ENCODE assay signal across 35 cellular contexts in the genomic region with DNA sequence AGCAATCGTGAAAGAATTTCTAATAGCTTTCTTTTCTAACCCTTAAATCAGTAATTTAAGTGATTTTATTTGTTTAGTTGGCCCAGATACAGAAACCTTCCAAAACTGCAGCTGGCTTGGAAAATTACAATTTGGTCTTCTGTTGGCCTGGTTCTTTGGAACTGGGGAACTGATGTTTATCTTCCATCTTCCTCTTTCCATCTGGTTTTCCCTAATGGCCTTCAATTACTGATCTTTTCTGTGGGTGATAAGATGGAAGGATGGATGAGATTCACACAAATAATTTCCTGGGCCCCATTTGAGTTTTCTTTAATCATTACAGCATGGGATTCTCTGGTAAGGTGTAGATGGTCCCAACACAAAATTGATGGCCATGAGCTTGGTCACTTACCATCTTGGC.
"Had no signal": no experiment of that assay in that cellular context is flagged by ENCODE, and none has a peak within 500 bp of the region (broad histone marks: within the 10 kb centered on the region; RNA-seq: fewer than 3 reads in every experiment).

No MANE protein-coding gene starts in this region.

- FAIRE-seq: TTC549 had no signal

- H3K27me3 Mint-ChIP-seq: activated CD4-positive, alpha-beta memory T cell treated with anti-CD3 and anti-CD28 coated beads for 36 hours; activated CD8-positive, alpha-beta T cell treated with anti-CD3 and anti-CD28 coated beads for 36 hours; activated naive CD8-positive, alpha-beta T cell treated with anti-CD3 and anti-CD28 coated beads for 36 hours; activated T-helper 17 cell treated with anti-CD3 and anti-CD28 coated beads, Interleukin-2, amount 50 U/mL, for 72 hours had no signal

- H3K9me3 Mint-ChIP-seq: activated B cell treated with CpG ODN at 0.5 μM for 24 hours; activated CD4-positive, alpha-beta memory T cell treated with anti-CD3 and anti-CD28 coated beads for 36 hours; activated CD8-positive, alpha-beta T cell treated with anti-CD3 and anti-CD28 coated beads for 36 hours; activated naive CD4-positive, alpha-beta T cell treated with anti-CD3 and anti-CD28 coated beads for 36 hours; activated naive CD4-positive, alpha-beta T cell treated with anti-CD3 and anti-CD28 coated beads, Interleukin-2, amount 50 U/mL, for 72 hours; activated naive CD8-positive, alpha-beta T cell treated with anti-CD3 and anti-CD28 coated beads for 36 hours; activated T-cell treated with anti-CD3 and anti-CD28 coated beads, Interleukin-2, amount 50 U/mL, for 4 hours; activated T-cell treated with anti-CD3 and anti-CD28 coated beads, Interleukin-2, amount 50 U/mL, for 72 hours; activated T-helper 1 cell treated with anti-CD3 and anti-CD28 coated beads, Interleukin-12 subunit alpha, Interleukin-12 subunit beta, Interleukin-2, Interleukin-4 antibody, amounts not matched to agents 30 ng/mL and 10 ng/mL and 1 ng/mL, durations not matched to agents 14 hours and 24 hours and 36 hours; activated T-helper 17 cell treated with anti-CD3 and anti-CD28 coated beads, Interleukin-2, amount 50 U/mL, for 72 hours; T-helper 1 cell treated with Interleukin-12 subunit alpha and Interleukin-12 subunit beta and Interleukin-4 antibody, amounts not matched to agents 30 μg/mL and 1 μg/mL, for 36 hours; T-helper 2 cell treated with Interferon-gamma antibody and Interleukin-4, amounts not matched to agents 5 μg/mL and 100 μg/mL, for 36 hours had no signal

- DNase-seq: activated B cell treated with CpG ODN at 0.5 μM for 24 hours; activated CD4-positive, alpha-beta memory T cell treated with anti-CD3 and anti-CD28 coated beads for 36 hours; activated CD4-positive, alpha-beta T cell treated with anti-CD3 and anti-CD28 coated beads for 4 hours; activated CD4-positive, alpha-beta T cell treated with anti-CD3 and anti-CD28 coated beads, Interleukin-2, amount 10 ng/mL, durations not matched to agents 24 days and 14 days; activated CD4-positive, alpha-beta T cell treated with anti-CD3 and anti-CD28 coated beads, Interleukin-2, amount 50 U/mL, for 1 hour; activated CD4-positive, alpha-beta T cell treated with anti-CD3 and anti-CD28 coated beads, Interleukin-2, amount 50 U/mL, for 4 hours; activated CD4-positive, CD25-positive, alpha-beta regulatory T cell treated with anti-CD3 and anti-CD28 coated beads, Interleukin-2, amount 50 U/mL, for 72 hours; activated CD8-positive, alpha-beta memory T cell treated with anti-CD3 and anti-CD28 coated beads, Interleukin-2, amount 50 U/mL, for 4 hours; activated CD8-positive, alpha-beta T cell treated with anti-CD3 and anti-CD28 coated beads for 36 hours; activated effector memory CD4-positive, alpha-beta T cell treated with anti-CD3 and anti-CD28 coated beads, Interleukin-2, amount 50 U/mL, for 16 hours; activated gamma-delta T cell treated with Interleukin-2 at 50 U/mL for 16 hours; activated naive CD4-positive, alpha-beta T cell; activated naive CD4-positive, alpha-beta T cell treated with anti-CD3 and anti-CD28 coated beads for 36 hours; activated naive CD4-positive, alpha-beta T cell treated with anti-CD3 and anti-CD28 coated beads, Interleukin-2, amount 50 U/mL, for 16 hours; activated naive CD8-positive, alpha-beta T cell treated with anti-CD3 and anti-CD28 coated beads for 36 hours; activated T-cell treated with anti-CD3 and anti-CD28 coated beads for 4 hours; activated T-cell treated with anti-CD3 and anti-CD28 coated beads, Interleukin-2, amount 50 U/mL, for 1 hour; activated T-cell treated with anti-CD3 and anti-CD28 coated beads, Interleukin-2, amount 50 U/mL, for 4 hours; activated T-cell treated with anti-CD3 and anti-CD28 coated beads, Interleukin-2, amount 50 U/mL, for 72 hours; adrenal gland; amniotic stem cell; aorta; body of pancreas; brain microvascular endothelial cell; central memory CD4-positive, alpha-beta T cell; T-helper 2 cell; T-helper 9 cell had no signal

- H3K27me3 ChIP-seq: adrenal gland, body of pancreas, brain microvascular endothelial cell, breast epithelium had no signal

- H3K4me3 ChIP-seq: adrenal gland, body of pancreas, breast epithelium had no signal

- H3K4me1 Mint-ChIP-seq: activated B cell treated with CpG ODN at 0.5 μM for 24 hours; activated CD4-positive, alpha-beta T cell treated with anti-CD3 and anti-CD28 coated beads, Interleukin-2, amount 10 ng/mL, durations not matched to agents 24 days and 14 days; activated naive CD8-positive, alpha-beta T cell treated with anti-CD3 and anti-CD28 coated beads for 36 hours; activated T-helper 17 cell treated with anti-CD3 and anti-CD28 coated beads, Interleukin-2, amount 50 U/mL, for 72 hours had no signal

- H3K4me3 Mint-ChIP-seq: activated B cell treated with CpG ODN at 0.5 μM for 24 hours; activated CD4-positive, alpha-beta memory T cell treated with anti-CD3 and anti-CD28 coated beads for 36 hours; activated CD4-positive, alpha-beta T cell treated with anti-CD3 and anti-CD28 coated beads, Interleukin-2, amount 10 ng/mL, durations not matched to agents 24 days and 14 days; activated CD8-positive, alpha-beta T cell treated with anti-CD3 and anti-CD28 coated beads for 36 hours; activated naive CD4-positive, alpha-beta T cell treated with anti-CD3 and anti-CD28 coated beads for 36 hours; activated naive CD8-positive, alpha-beta T cell treated with anti-CD3 and anti-CD28 coated beads for 36 hours; activated T-cell treated with anti-CD3 and anti-CD28 coated beads, Interleukin-2, amount 50 U/mL, for 4 hours; activated T-cell treated with anti-CD3 and anti-CD28 coated beads, Interleukin-2, amount 50 U/mL, for 72 hours; activated T-helper 1 cell treated with anti-CD3 and anti-CD28 coated beads, Interleukin-12 subunit alpha, Interleukin-12 subunit beta, Interleukin-2, Interleukin-4 antibody, amounts not matched to agents 30 ng/mL and 10 ng/mL and 1 ng/mL, durations not matched to agents 14 hours and 24 hours and 36 hours; activated T-helper 17 cell treated with anti-CD3 and anti-CD28 coated beads, Interleukin-2, amount 50 U/mL, for 72 hours; T-helper 1 cell treated with Interleukin-12 subunit alpha and Interleukin-12 subunit beta and Interleukin-4 antibody, amounts not matched to agents 30 μg/mL and 1 μg/mL, for 36 hours; T-helper 2 cell treated with Interferon-gamma antibody and Interleukin-4, amounts not matched to agents 5 μg/mL and 100 μg/mL, for 36 hours had no signal

- H3K36me3 Mint-ChIP-seq: activated CD4-positive, alpha-beta memory T cell treated with anti-CD3 and anti-CD28 coated beads for 36 hours; activated naive CD4-positive, alpha-beta T cell treated with anti-CD3 and anti-CD28 coated beads, Interleukin-2, amount 50 U/mL, for 72 hours had no signal

- H3K4me1 ChIP-seq: adrenal gland, body of pancreas, breast epithelium had no signal

- H3K27ac ChIP-seq: adrenal gland, body of pancreas, brain microvascular endothelial cell, breast epithelium, VCaP had no signal

- H3K27ac Mint-ChIP-seq: activated B cell treated with CpG ODN at 0.5 μM for 24 hours; activated CD4-positive, alpha-beta memory T cell treated with anti-CD3 and anti-CD28 coated beads for 36 hours; activated CD4-positive, alpha-beta T cell treated with anti-CD3 and anti-CD28 coated beads, Interleukin-2, amount 10 ng/mL, durations not matched to agents 24 days and 14 days; activated CD8-positive, alpha-beta T cell treated with anti-CD3 and anti-CD28 coated beads for 36 hours; activated naive CD4-positive, alpha-beta T cell treated with anti-CD3 and anti-CD28 coated beads for 36 hours; activated naive CD4-positive, alpha-beta T cell treated with anti-CD3 and anti-CD28 coated beads, Interleukin-2, amount 50 U/mL, for 72 hours; activated naive CD8-positive, alpha-beta T cell treated with anti-CD3 and anti-CD28 coated beads for 36 hours; activated T-cell treated with anti-CD3 and anti-CD28 coated beads, Interleukin-2, amount 50 U/mL, for 72 hours; activated T-helper 1 cell treated with anti-CD3 and anti-CD28 coated beads, Interleukin-12 subunit alpha, Interleukin-12 subunit beta, Interleukin-2, Interleukin-4 antibody, amounts not matched to agents 30 ng/mL and 10 ng/mL and 1 ng/mL, durations not matched to agents 14 hours and 24 hours and 36 hours; activated T-helper 17 cell treated with anti-CD3 and anti-CD28 coated beads, Interleukin-2, amount 50 U/mL, for 72 hours; T-helper 1 cell treated with Interleukin-12 subunit alpha and Interleukin-12 subunit beta and Interleukin-4 antibody, amounts not matched to agents 30 μg/mL and 1 μg/mL, for 36 hours; T-helper 2 cell treated with Interferon-gamma antibody and Interleukin-4, amounts not matched to agents 5 μg/mL and 100 μg/mL, for 36 hours had no signal

- H3K36me3 ChIP-seq: adrenal gland, brain microvascular endothelial cell, breast epithelium had no signal

- H3K9me3 ChIP-seq: adrenal gland, body of pancreas, breast epithelium had no signal

- ATAC-seq: activated CD8-positive, alpha-beta T cell treated with anti-CD3 and anti-CD28 coated beads for 36 hours; activated naive CD4-positive, alpha-beta T cell treated with anti-CD3 and anti-CD28 coated beads, Interleukin-2, amount 50 U/mL, for 72 hours; activated T-cell treated with anti-CD3 and anti-CD28 coated beads, Interleukin-2, amount 50 U/mL, for 4 hours; activated T-cell treated with anti-CD3 and anti-CD28 coated beads, Interleukin-2, amount 50 U/mL, for 72 hours; activated T-helper 17 cell treated with anti-CD3 and anti-CD28 coated beads, Interleukin-2, amount 50 U/mL, for 72 hours; body of pancreas had no signal
